In genomic region chr11:68761801-68762200, GRCh38 we compare ENCODE assay signal across 21 cellular contexts.
"Had no signal": no experiment of that assay in that cellular context is flagged by ENCODE, and none has a peak within 500 bp of the region (broad histone marks: within the 10 kb centered on the region; RNA-seq: fewer than 3 reads in every experiment).

No MANE protein-coding gene starts in this region.

- H3K9me3 ChIP-seq: esophagus squamous epithelium, gastrocnemius medialis, heart right ventricle, left lung, lower lobe of right lung, mucosa of descending colon had no signal

- H3K27me3 ChIP-seq: dorsolateral prefrontal cortex, esophagus squamous epithelium, gastrocnemius medialis, heart right ventricle, left lung had no signal

- H3K9me3 Mint-ChIP-seq: mesothelial cell of epicardium had no signal

- H3K4me3 Mint-ChIP-seq: mesothelial cell of epicardium had no signal

- DNase-seq: dermis blood vessel endothelial cell; dorsolateral prefrontal cortex; effector CD4-positive, alpha-beta T cell; effector memory CD4-positive, alpha-beta T cell; erythroblast; esophagus squamous epithelium; foreskin fibroblast; foreskin melanocyte; gastrocnemius medialis; glutamatergic neuron; head of caudate nucleus; heart right ventricle; hippocampal formation; left cardiac atrium; left lung; left ventricle myocardium superior; lower lobe of right lung; mesenchymal stem cell; mucosa of descending colon had no signal

- H3K27ac ChIP-seq: coronary artery, dorsolateral prefrontal cortex, esophagus squamous epithelium, gastrocnemius medialis, heart right ventricle, lower lobe of right lung had no signal

- H3K36me3 Mint-ChIP-seq: mesothelial cell of epicardium had no signal

- H3K4me1 ChIP-seq: esophagus squamous epithelium, gastrocnemius medialis, heart right ventricle, left lung, lower lobe of right lung had no signal

- H3K4me3 ChIP-seq: coronary artery, dorsolateral prefrontal cortex, esophagus squamous epithelium, gastrocnemius medialis, heart right ventricle, left lung, lower lobe of right lung, mucosa of descending colon had no signal
